Comparison of ENCODE assay signal across 8 cellular contexts in the genomic region with DNA sequence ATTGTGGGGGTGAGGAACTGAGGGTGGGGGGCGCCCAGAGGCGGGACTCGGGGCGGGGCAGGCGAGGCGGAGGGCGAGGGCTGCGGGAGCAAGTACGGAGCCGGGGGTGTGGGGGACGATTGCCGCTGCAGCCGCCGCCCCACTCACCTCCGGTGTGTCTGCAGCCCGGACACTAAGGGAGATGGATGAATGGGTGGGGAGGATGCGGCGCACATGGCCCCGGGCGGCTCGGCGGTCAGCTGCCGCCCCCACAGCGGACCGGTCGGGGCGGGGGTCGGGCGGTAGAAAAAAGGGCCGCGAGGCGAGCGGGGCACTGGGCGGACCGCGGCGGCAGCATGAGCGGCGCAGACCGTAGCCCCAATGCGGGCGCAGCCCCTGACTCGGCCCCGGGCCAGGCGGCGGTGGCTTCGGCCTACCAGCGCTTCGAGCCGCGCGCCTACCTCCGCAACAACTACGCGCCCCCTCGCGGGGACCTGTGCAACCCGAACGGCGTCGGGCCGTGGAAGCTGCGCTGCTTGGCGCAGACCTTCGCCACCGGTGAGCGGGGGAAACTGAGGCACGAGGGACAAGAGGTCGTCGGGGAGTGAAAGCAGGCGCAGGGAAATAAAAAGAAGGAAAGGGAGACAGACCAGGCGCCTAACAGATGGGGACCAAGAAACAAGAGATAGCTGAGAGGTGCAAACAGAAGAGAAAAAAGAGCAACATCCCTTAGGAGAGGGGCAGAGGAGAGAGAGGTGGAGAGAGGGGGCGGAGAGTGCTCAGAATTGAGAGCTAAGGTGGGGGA. TPM values are rescaled to one million over a fixed set of nuclear protein-coding genes. Genes with fewer than 3 reads are reported as not detected.
DNase-seq lines count a peak whose midpoint lies in the region; ATAC-seq, FAIRE-seq and TF ChIP-seq lines count a peak whose summit lies in the region.

A gene with protein sequence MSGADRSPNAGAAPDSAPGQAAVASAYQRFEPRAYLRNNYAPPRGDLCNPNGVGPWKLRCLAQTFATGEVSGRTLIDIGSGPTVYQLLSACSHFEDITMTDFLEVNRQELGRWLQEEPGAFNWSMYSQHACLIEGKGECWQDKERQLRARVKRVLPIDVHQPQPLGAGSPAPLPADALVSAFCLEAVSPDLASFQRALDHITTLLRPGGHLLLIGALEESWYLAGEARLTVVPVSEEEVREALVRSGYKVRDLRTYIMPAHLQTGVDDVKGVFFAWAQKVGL (plus strand): TSS at position 313 of the 784 bp plus-strand sequence. CDS start 23 bp downstream, at position 336.

- H3K27ac ChIP-seq in caudate nucleus (ENCODE audit: low read depth, low read length) (peak within 1 kb of the TSS; percentile 82), keratinocyte (ENCODE audit: control insufficient read depth, insufficient read depth, low read length) (no peak within 1 kb of the TSS)

- no peaks in the 10 kb centered on the region for H3K9me1 ChIP-seq in keratinocyte (ENCODE audit: control insufficient read depth, extremely low read depth, insufficient read depth, low read length)

- peak within 1 kb of the TSS; percentile 33 for H3K9ac ChIP-seq in keratinocyte (ENCODE audit: control insufficient read depth, extremely low read depth, insufficient read depth, low read length)

- peaks cover 45% of the 10 kb centered on the region for H3K27me3 ChIP-seq in keratinocyte (ENCODE audit: control insufficient read depth, extremely low read depth, insufficient read depth, low read length)

- TF ChIP-seq CTCF in keratinocyte (optimal IDR thresholded peaks at IDR 0.05 in 1 of 3, IDR thresholded peaks at IDR 0.05 in 1 of 3, conservative IDR thresholded peaks at IDR 0.05 in 1 of 3; ENCODE audit: extremely low read depth in 1 of 3, insufficient read depth in 2 of 3, low read length in 3 of 3), result peak; percentile 55 to 79 (median 78)

- no peaks in the 10 kb centered on the region for H3K9me3 ChIP-seq in keratinocyte (ENCODE audit: control insufficient read depth, low read depth, low read length)

- H2AFZ ChIP-seq in keratinocyte (ENCODE audit: control insufficient read depth, low read length), result peak within 1 kb of the TSS; percentile 30

- peak within 1 kb of the TSS in 2 of 3 experiments; percentile 17 to 38 for H3K4me3 ChIP-seq in keratinocyte (ENCODE audit: control insufficient read depth in 2 of 3, extremely low read depth in 1 of 3, insufficient read depth in 2 of 3, low read depth in 1 of 3, low read length in 3 of 3)

- H3K79me2 ChIP-seq in keratinocyte (ENCODE audit: control insufficient read depth, insufficient read depth, low read length), result no peaks in the 10 kb centered on the region

- DNase-seq in DMS79 treated with DMSO at 0.1 percent for 48 hours (lab: John Stamatoyannopoulos, UW) (peak; percentile 42), M059J (ENCODE audit: low read depth) (peak; percentile 44), caudate nucleus (lab: John Stamatoyannopoulos, UW) (peak in 33 of 61 donors; percentile 15 to 64 (median 38)), keratinocyte (ENCODE audit: low read depth, low spot score) (no peak)
- peak; percentile 45 to 65 (median 54) for DNase-seq in activated CD4-positive, CD25-positive, alpha-beta regulatory T cell (lab: John Stamatoyannopoulos, UW)
- DNase-seq in stimulated activated CD4-positive, alpha-beta T cell treated with anti-CD3 and anti-CD28 coated beads, Interleukin-1b, Interleukin-23, amount 100 ng/mL, for 48 hours, result peak; percentile 64

- FAIRE-seq in keratinocyte (lab: Jason Lieb, UNC), result no peak

- ATAC-seq in GM19452 (IDR thresholded peaks at IDR 0.05; ENCODE audit: unreplicated experiment) (no peak), HG02938 (IDR thresholded peaks at IDR 0.05; ENCODE audit: unreplicated experiment) (no peak)

- H3K4me1 ChIP-seq in keratinocyte (ENCODE audit: control insufficient read depth, extremely low read depth, insufficient read depth, low read length), result peaks cover 8% of the 10 kb centered on the region

- H4K20me1 ChIP-seq in keratinocyte (ENCODE audit: control insufficient read depth, extremely low read depth, insufficient read depth, low read length), result no peaks in the 10 kb centered on the region

- H3K4me2 ChIP-seq in keratinocyte (ENCODE audit: control insufficient read depth, extremely low read depth, insufficient read depth, low read depth, low read length), result peak within 1 kb of the TSS; percentile 44

- H3K36me3 ChIP-seq in keratinocyte (ENCODE audit: control insufficient read depth in 2 of 2, extremely low read depth in 1 of 2, insufficient read depth in 2 of 2, low read length in 2 of 2), result peaks cover 0 to 2% of the 10 kb centered on the region in 2 experiments

- dilution Hi-C loops in keratinocyte (cut with MboI; ENCODE audit: extremely low pct_ligation_motif_present, low sequenced_read_pairs), result no loop called here

RNA-seq across cellular contexts. Expression of the gene that starts here (rescaled TPM):
- total RNA-seq in M059J (2014; rRNA removed; shearing (Covaris generic)), result not detected in 2 replicates
- not detected in 3 replicates for polyA plus RNA-seq in keratinocyte
- polyA plus RNA-seq in keratinocyte (2011; ENCODE audit: low read depth), result not detected
- polyA plus RNA-seq in keratinocyte (2011; cell fraction: cytosol; rRNA removed), result not detected in 2 replicates
- not detected in 2 replicates for polyA plus RNA-seq in keratinocyte (2011; cell fraction: nucleus; rRNA removed)
- polyA plus RNA-seq in keratinocyte (2012; ENCODE audit: low replicate concordance), result not detected in 2 replicates
- not detected in 3 replicates for polyA minus RNA-seq in keratinocyte
- polyA minus RNA-seq in keratinocyte (2011; cell fraction: cytosol; rRNA and poly(A)+ RNA removed), result not detected
- not detected in 2 replicates for polyA minus RNA-seq in keratinocyte (2011; cell fraction: nucleus; rRNA and poly(A)+ RNA removed)

Comparison
In these comparisons a context has a peak if more than half of its experiments do, and no peak if none do; other contexts are left out.
1. Peak in DNase-seq in M059J; RNA of the gene not detected or under 1 TPM.